Comparison of ENCODE assay signal across 8 cellular contexts in the genomic region with DNA sequence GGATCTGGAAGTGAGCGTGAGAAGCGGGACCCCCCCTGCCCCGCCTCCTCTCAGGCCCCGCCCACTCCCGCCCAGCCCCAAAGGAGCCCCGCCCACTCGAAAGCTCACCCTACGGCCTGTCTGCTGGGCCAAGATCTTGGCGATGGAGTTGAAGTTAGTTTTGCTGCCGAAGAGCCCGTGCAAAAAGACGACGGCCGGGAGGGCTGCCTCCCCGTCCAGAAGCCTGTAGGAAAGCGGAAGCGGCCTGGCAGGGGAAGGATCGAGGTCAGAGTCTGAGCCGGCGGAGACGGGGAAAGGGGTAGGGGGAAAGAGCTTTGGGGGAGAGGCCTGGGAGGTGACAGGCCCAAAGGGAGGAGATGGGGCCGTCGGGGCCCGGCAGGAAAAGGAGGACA. TPM values are rescaled to one million over a fixed set of nuclear protein-coding genes. Genes with fewer than 3 reads are reported as not detected.
A peak's percentile ranks its signal among the peaks of the same experiment; 100 is the strongest.
DNase-seq lines count a peak whose midpoint lies in the region; ATAC-seq and TF ChIP-seq lines count a peak whose summit lies in the region.

No MANE protein-coding gene starts in this region.

- WGBS in right lobe of liver (ENCODE audit: insufficient coverage, low coverage, low lambda C conversion rate, missing lambda C conversion rate): under 1% methylated on average over 16 of the region's 24 CpGs

- H3K27ac ChIP-seq in dorsolateral prefrontal cortex: peak overlapping the region in 51 of 59 donors; percentile 10 to 96 (median 77)
- peak overlapping the region; percentile 63 to 72 (median 64) for H3K27ac ChIP-seq in right lobe of liver

- H3K4me1 ChIP-seq in right lobe of liver: peaks cover 0 to 8% (median 1%) of the 10 kb centered on the region in 4 donors

- no peak for TF ChIP-seq POLR2A in right lobe of liver (IDR thresholded peaks at IDR 0.05)

- H3K36me3 ChIP-seq in right lobe of liver: no peaks in the 10 kb centered on the region

- peak overlapping the region; percentile 78 to 95 (median 90) for H3K27ac Mint-ChIP-seq in CD14-positive monocyte
- peak overlapping the region; percentile 82 for H3K27ac Mint-ChIP-seq in activated CD4-positive, alpha-beta memory T cell treated with anti-CD3 and anti-CD28 coated beads for 36 hours

- intact Hi-C loops in CD14-positive monocyte (cut with micrococcal nuclease) (loop anchor here (5.0 to 10.0 kb wide), 2 partner anchors 56 to 117 kb away; a partner anchor contains a TSS), dorsolateral prefrontal cortex (cut with DNase I) (loop anchor here in 1 of 2 donors (5.0 kb wide), 2 partner anchors 56 to 104 kb away; a partner anchor contains a TSS), right lobe of liver (cut with DNase I) (loop anchor here in 1 of 2 donors (10.0 kb wide), 1 partner anchor 117 kb away; no protein-coding TSS in a partner anchor)
- intact Hi-C loops in activated CD4-positive, alpha-beta memory T cell treated with anti-CD3 and anti-CD28 coated beads for 36 hours (cut with micrococcal nuclease): loop anchor here (1.0 to 2.0 kb wide), 3 partner anchors 20 to 160 kb away; a partner anchor contains a TSS

- peaks cover 18 to 31% (median 27%) of the 10 kb centered on the region in 3 donors for H3K27me3 Mint-ChIP-seq in CD14-positive monocyte (ENCODE audit: low read depth in 3 of 3)
- H3K27me3 Mint-ChIP-seq in activated CD4-positive, alpha-beta memory T cell treated with anti-CD3 and anti-CD28 coated beads for 36 hours: no peaks in the 10 kb centered on the region

- H3K9me3 ChIP-seq in right lobe of liver: no peaks in the 10 kb centered on the region

- H3K4me3 ChIP-seq in dorsolateral prefrontal cortex (peak overlapping the region; percentile 57 to 100 (median 93)), right lobe of liver (peak overlapping the region; percentile 84 to 93 (median 91))

- H3K9me3 Mint-ChIP-seq in CD14-positive monocyte: peaks cover 0 to 7% (median 5%) of the 10 kb centered on the region in 7 donors
- H3K9me3 Mint-ChIP-seq in activated CD4-positive, alpha-beta memory T cell treated with anti-CD3 and anti-CD28 coated beads for 36 hours: no peaks in the 10 kb centered on the region

- TF ChIP-seq CTCF in CD14-positive monocyte (IDR thresholded peaks at IDR 0.05) (no peak), dorsolateral prefrontal cortex (IDR thresholded peaks at IDR 0.05 in 54 of 56, conservative IDR thresholded peaks at IDR 0.05 in 2 of 56; ENCODE audit: low read depth in 1 of 56, partially characterized antibody in 56 of 56) (no peak), right lobe of liver (IDR thresholded peaks at IDR 0.05) (no peak)

- H3K4me1 Mint-ChIP-seq in CD14-positive monocyte: peaks cover 20% of the 10 kb centered on the region
- H3K4me1 Mint-ChIP-seq in activated CD4-positive, alpha-beta memory T cell treated with anti-CD3 and anti-CD28 coated beads for 36 hours (ENCODE audit: low read depth): peaks cover 13% of the 10 kb centered on the region

- ATAC-seq in GM19467 (IDR thresholded peaks at IDR 0.05; ENCODE audit: unreplicated experiment) (peak; percentile 7), right lobe of liver (peak; percentile 8 to 29 (median 16)), GM21576 (IDR thresholded peaks at IDR 0.05; ENCODE audit: unreplicated experiment) (no peak)

- CTCF ChIA-PET in activated CD4-positive, alpha-beta memory T cell treated with anti-CD3 and anti-CD28 coated beads for 36 hours (lab: Charles Lee): interaction anchor here (1.4 to 2.6 kb wide), 7 partner anchors 13 to 289 kb away, joined by 3 to 14 read pairs (median 7); a partner anchor contains a TSS

- peaks cover 12 to 23% of the 10 kb centered on the region in 2 donors for H3K36me3 Mint-ChIP-seq in CD14-positive monocyte
- H3K36me3 Mint-ChIP-seq in activated CD4-positive, alpha-beta memory T cell treated with anti-CD3 and anti-CD28 coated beads for 36 hours: peaks cover 7% of the 10 kb centered on the region

- no peaks in the 10 kb centered on the region for H3K27me3 ChIP-seq in dorsolateral prefrontal cortex
- H3K27me3 ChIP-seq in right lobe of liver: no peaks in the 10 kb centered on the region

- peak overlapping the region; percentile 93 for H3K4me3 Mint-ChIP-seq in CD14-positive monocyte
- H3K4me3 Mint-ChIP-seq in activated CD4-positive, alpha-beta memory T cell treated with anti-CD3 and anti-CD28 coated beads for 36 hours: peak overlapping the region; percentile 91

- POLR2A ChIA-PET in activated CD4-positive, alpha-beta memory T cell treated with anti-CD3 and anti-CD28 coated beads for 36 hours (lab: Charles Lee): interaction anchor here (0.9 to 1.5 kb wide), 4 partner anchors 21 to 436 kb away, joined by 3 to 7 read pairs (median 4); a partner anchor contains a TSS

- no peak for DNase-seq in CD14-positive monocyte (ENCODE audit: low spot score)
- DNase-seq in NCI-H146 (lab: John Stamatoyannopoulos, UW): peak; percentile 59
- DNase-seq in activated CD4-positive, alpha-beta memory T cell treated with anti-CD3 and anti-CD28 coated beads for 36 hours: peak; percentile 77
- DNase-seq in dorsolateral prefrontal cortex: peak in 3 of 10 donors; percentile 33 to 47 (median 37)
- peak in 2 of 3 donors; percentile 67 to 68 for DNase-seq in right lobe of liver
- DNase-seq in stimulated activated CD4-positive, alpha-beta T cell treated with anti-CD3 and anti-CD28 coated beads, Interleukin-4, amount 100 ng/mL, for 48 hours (ENCODE audit: low read depth in 2 of 2): peak; percentile 58 to 62

RNA-seq across cellular contexts. Expression of a gene that starts 0.4 kb away (rescaled TPM):
- polyA plus RNA-seq in CD14-positive monocyte: 10 to 100 TPM; 20.3 to 22.1 TPM
- total RNA-seq in activated CD4-positive, alpha-beta memory T cell treated with anti-CD3 and anti-CD28 coated beads for 36 hours: 10 to 100 TPM; 14.7 to 16.8 TPM
- total RNA-seq in dorsolateral prefrontal cortex (10 to 100 TPM in 119 of 120 experiments, 1 to 10 TPM in 1; 8.9 to 40.2 (median 19.5) TPM), right lobe of liver (1 to 10 TPM; 5.6 to 8.4 (median 7.0) TPM)

RNA-seq across cellular contexts. Expression of a gene that starts 18.7 kb away (rescaled TPM):
- under 1 TPM; 0.27 to 0.37 TPM for polyA plus RNA-seq in CD14-positive monocyte
- total RNA-seq in activated CD4-positive, alpha-beta memory T cell treated with anti-CD3 and anti-CD28 coated beads for 36 hours: 10 to 100 TPM; 31.8 to 39.2 TPM
- total RNA-seq in dorsolateral prefrontal cortex (100 to 1,000 TPM in 114 of 120 experiments, 10 to 100 TPM in 6; 59.6 to 264 (median 153) TPM), right lobe of liver (1 to 10 TPM; 1.4 to 2.8 (median 1.9) TPM)

RNA-seq across cellular contexts. Expression of a gene that starts 31.9 kb away (rescaled TPM):
- polyA plus RNA-seq in CD14-positive monocyte: not detected
- not detected for total RNA-seq in activated CD4-positive, alpha-beta memory T cell treated with anti-CD3 and anti-CD28 coated beads for 36 hours
- total RNA-seq in dorsolateral prefrontal cortex: 1 to 10 TPM in 2 of 120 experiments, under 1 TPM in 5, not detected in 113; 0.36 to 1.5 (median 0.50) TPM
- 10 to 100 TPM; 16.1 to 37.3 (median 19.9) TPM for total RNA-seq in right lobe of liver

RNA-seq across cellular contexts. Expression of a gene that starts 54.8 kb away (rescaled TPM):
- polyA plus RNA-seq in CD14-positive monocyte: 10 to 100 TPM; 44.5 to 51.9 TPM
- 10 to 100 TPM; 92.0 to 94.0 TPM for total RNA-seq in activated CD4-positive, alpha-beta memory T cell treated with anti-CD3 and anti-CD28 coated beads for 36 hours
- total RNA-seq in dorsolateral prefrontal cortex (10 to 100 TPM; 32.0 to 61.9 (median 46.1) TPM), right lobe of liver (10 to 100 TPM; 24.1 to 35.0 (median 29.2) TPM)

RNA-seq across cellular contexts. Expression of a gene that starts 55.0 kb away (rescaled TPM):
- polyA plus RNA-seq in CD14-positive monocyte: 1 to 10 TPM; 3.2 to 5.2 TPM
- 1 to 10 TPM; 6.1 to 6.3 TPM for total RNA-seq in activated CD4-positive, alpha-beta memory T cell treated with anti-CD3 and anti-CD28 coated beads for 36 hours
- total RNA-seq in dorsolateral prefrontal cortex: 10 to 100 TPM in 119 of 120 experiments, 1 to 10 TPM in 1; 9.5 to 21.4 (median 15.8) TPM
- 1 to 10 TPM; 5.4 to 8.8 (median 7.0) TPM for total RNA-seq in right lobe of liver

Comparison
In these comparisons a context has a peak if more than half of its experiments do, and no peak if none do; other contexts are left out.
1. RNA of a gene that starts 18.7 kb away (total RNA-seq): 59.6 to 264 TPM in dorsolateral prefrontal cortex and 31.8 to 39.2 TPM in activated CD4-positive, alpha-beta memory T cell treated with anti-CD3 and anti-CD28 coated beads for 36 hours; 1.4 to 2.8 TPM in right lobe of liver; every median in the first group is over 4 times any median in the second.
2. RNA of a gene that starts 31.9 kb away (total RNA-seq): 16.1 to 37.3 TPM in right lobe of liver; not detected in activated CD4-positive, alpha-beta memory T cell treated with anti-CD3 and anti-CD28 coated beads for 36 hours and 0.36 to 1.5 TPM in dorsolateral prefrontal cortex; every median in the first group is over 4 times any median in the second.